12 cellular contexts compared by ENCODE assay signal in the genomic region with DNA sequence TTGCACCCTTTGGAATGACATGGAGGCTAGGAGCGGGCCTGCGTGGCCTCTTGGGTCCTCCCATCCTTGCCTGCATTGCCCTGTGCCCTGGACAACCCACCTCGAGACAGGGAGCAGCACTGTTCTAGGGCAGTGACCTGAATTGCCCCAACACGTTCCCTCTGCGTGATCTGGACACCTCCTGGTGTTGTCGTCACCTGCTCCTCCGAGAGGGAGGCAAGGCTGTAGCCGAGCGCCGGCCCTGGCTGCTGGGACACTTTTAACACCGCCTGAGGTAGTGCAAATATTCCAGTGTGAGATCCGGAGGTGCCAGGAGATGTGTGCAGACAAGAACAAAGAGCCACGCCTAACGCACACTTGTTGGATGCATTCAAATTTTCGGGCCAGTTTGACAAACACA.
DNase-seq lines count a peak whose midpoint lies in the region; ATAC-seq and TF ChIP-seq lines count a peak whose summit lies in the region.
"Had no signal": no experiment of that assay in that cellular context is flagged by ENCODE, and none has a peak within 500 bp of the region (broad histone marks: within the 10 kb centered on the region; RNA-seq: fewer than 3 reads in every experiment).

No MANE protein-coding gene starts in this region.

- no peak for TF ChIP-seq POLR2A in spleen (IDR thresholded peaks at IDR 0.05)

- H3K27ac ChIP-seq in spleen (no peak overlapping the region), PC-9 (no peak overlapping the region)
- H3K27ac ChIP-seq: skin epidermis, testis had no signal

- intact Hi-C loops in spleen (cut with DNase I; ENCODE audit: low total_unique reads) = no loop called here
- intact Hi-C loops in PC-9 (cut with micrococcal nuclease; ENCODE audit: unreplicated experiment) = no loop called here

- H2AFZ ChIP-seq in PC-9 = no peak overlapping the region

- H3K27me3 ChIP-seq in spleen (replicated peaks in 1 of 7) (no peaks in the 10 kb centered on the region), PC-9 (ENCODE audit: insufficient read depth, low read depth) (no peaks in the 10 kb centered on the region)
- H3K27me3 ChIP-seq: testis had no signal

- DNase-seq in activated CD8-positive, alpha-beta memory T cell treated with anti-CD3 and anti-CD28 coated beads for 24 hours = peak; percentile 49
- DNase-seq in cerebellum (ENCODE audit: low spot score) (peak; percentile 45), islet precursor cell (peak; percentile 48), spleen (peak; percentile 61), NCI-H2029 treated with DMSO at 0.1 percent for 48 hours (lab: John Stamatoyannopoulos, UW) (no peak), PC-9 (no peak)
- no peak for DNase-seq in stimulated activated naive CD4-positive, alpha-beta T cell treated with Interleukin-2 at 50 U/mL for 16 hours (lab: John Stamatoyannopoulos, UW)
- DNase-seq: cortex of kidney, SK-N-SH had no signal

- CTCF ChIA-PET in PC-9 (lab: Charles Lee) = no interaction called here

- no peak overlapping the region for H3K4me2 ChIP-seq in PC-9
- H3K4me2 ChIP-seq: SK-N-SH had no signal

- H3K9me3 ChIP-seq in spleen (no peaks in the 10 kb centered on the region), PC-9 (ENCODE audit: insufficient read depth, low read depth) (no peaks in the 10 kb centered on the region; the same call in 1 of the 2 replicates)
- H3K9me3 ChIP-seq: testis had no signal

- H3K9me2 ChIP-seq in PC-9 (ENCODE audit: insufficient read depth) = no peaks in the 10 kb centered on the region
- H3K9me2 ChIP-seq: SK-N-SH had no signal

- no peaks in the 10 kb centered on the region for H4K20me1 ChIP-seq in PC-9 (ENCODE audit: insufficient read depth)

- ATAC-seq in GM18502 (IDR thresholded peaks at IDR 0.05; ENCODE audit: poor library complexity, unreplicated experiment) = no peak

- POLR2A ChIA-PET in PC-9 (lab: Charles Lee; ENCODE audit: unreplicated experiment) = no interaction called here

- BruUV-seq in PC-9 (replicated peaks; lab: Mats Ljungman, UMichigan) = no TSS peak

- no peaks in the 10 kb centered on the region for H3K79me2 ChIP-seq in PC-9 (ENCODE audit: low read depth)

- no peaks in the 10 kb centered on the region for H3F3A ChIP-seq in PC-9 (ENCODE audit: insufficient read depth, low read depth)

- H3K4me3 ChIP-seq in spleen = no peak overlapping the region
- H3K4me3 ChIP-seq in PC-9 = no peak overlapping the region
- H3K4me3 ChIP-seq: skin epidermis, testis had no signal

- H3K4me1 ChIP-seq in spleen = peaks cover 0 to 24% (median 5%) of the 10 kb centered on the region in 6 donors
- H3K4me1 ChIP-seq in PC-9 (replicated peaks; ENCODE audit: insufficient read depth) = no peaks in the 10 kb centered on the region
- H3K4me1 ChIP-seq: testis had no signal

- peaks cover 0 to 34% (median 0%) of the 10 kb centered on the region in 6 donors for H3K36me3 ChIP-seq in spleen
- 0 out of 2 replicates have a peak, but pooled peaks cover 6% of the 10 kb centered on the region for H3K36me3 ChIP-seq in PC-9 (ENCODE audit: low read depth)

- WGBS in spleen, 5 donors = 92 to 97% (median 95%) methylated on average over 15 of the region's 15 CpGs

- TF ChIP-seq CTCF in spleen (IDR thresholded peaks at IDR 0.05 in 8 of 11, conservative IDR thresholded peaks at IDR 0.05 in 3 of 11) (no peak), PC-9 (conservative IDR thresholded peaks at IDR 0.05) (no peak)

Comparison
In these comparisons a context has a peak if more than half of its experiments do, and no peak if none do; other contexts are left out.
1. DNase-seq: peak in activated CD8-positive, alpha-beta memory T cell treated with anti-CD3 and anti-CD28 coated beads for 24 hours (single experiment), cerebellum (single experiment), islet precursor cell (single experiment) and spleen (single experiment); none in NCI-H2029 treated with DMSO at 0.1 percent for 48 hours (single experiment), PC-9 (0 of 2) and stimulated activated naive CD4-positive, alpha-beta T cell treated with Interleukin-2 at 50 U/mL for 16 hours (single experiment).